10 cellular contexts compared by ENCODE assay signal in genomic region chr12:14950982-14951746, GRCh38. TPM values are rescaled to one million over a fixed set of nuclear protein-coding genes. Genes with fewer than 3 reads are reported as not detected.
DNase-seq lines count a peak whose midpoint lies in the region; ATAC-seq and FAIRE-seq lines count a peak whose summit lies in the region.
"Had no signal": no experiment of that assay in that cellular context is flagged by ENCODE, and none has a peak within 500 bp of the region (broad histone marks: within the 10 kb centered on the region; RNA-seq: fewer than 3 reads in every experiment).

No MANE protein-coding gene starts in this region.

- H3K4me3 Mint-ChIP-seq in activated naive CD8-positive, alpha-beta T cell, result peak overlapping the region; percentile 92
- peak overlapping the region; percentile 78 to 95 for H3K4me3 Mint-ChIP-seq in stimulated activated naive CD8-positive, alpha-beta T cell treated with anti-CD3 and anti-CD28 coated beads, Interleukin-15, amount 100 ng/mL, for 72 hours

- ATAC-seq in stimulated activated naive CD8-positive, alpha-beta T cell treated with anti-CD3 and anti-CD28 coated beads, Interleukin-15, amount 100 ng/mL, for 72 hours, result no peak
- no peak for ATAC-seq in GM21786 (IDR thresholded peaks at IDR 0.05; ENCODE audit: unreplicated experiment)

- no peak for FAIRE-seq in HTR-8/SVneo (lab: Jason Lieb, UNC)

- H3K27ac Mint-ChIP-seq in activated naive CD8-positive, alpha-beta T cell, result peak overlapping the region; percentile 100
- H3K27ac Mint-ChIP-seq in stimulated activated naive CD8-positive, alpha-beta T cell treated with anti-CD3 and anti-CD28 coated beads, Interleukin-15, amount 100 ng/mL, for 72 hours, result peak overlapping the region; percentile 91 to 100

- intact Hi-C loops in posterior cingulate gyrus (cut with DNase I), result loop anchor here (10.0 kb wide), 1 partner anchor 66 kb away; the partner anchor contains the start of gene MGP

- H3K4me3 ChIP-seq in Jurkat, Clone E6-1 (ENCODE audit: low read length), result peak overlapping the region; percentile 15; the same call in 1 of the 2 replicates
- H3K4me3 ChIP-seq: testis had no signal

- H3K4me1 Mint-ChIP-seq in activated naive CD8-positive, alpha-beta T cell (ENCODE audit: low read depth), result peaks cover 95% of the 10 kb centered on the region
- H3K4me1 Mint-ChIP-seq in stimulated activated naive CD8-positive, alpha-beta T cell treated with anti-CD3 and anti-CD28 coated beads, Interleukin-15, amount 100 ng/mL, for 72 hours, result peaks cover 81% of the 10 kb centered on the region

- no peaks in the 10 kb centered on the region for H3K27me3 Mint-ChIP-seq in activated naive CD8-positive, alpha-beta T cell
- no peaks in the 10 kb centered on the region for H3K27me3 Mint-ChIP-seq in stimulated activated naive CD8-positive, alpha-beta T cell treated with anti-CD3 and anti-CD28 coated beads, Interleukin-15, amount 100 ng/mL, for 72 hours

- peaks cover 38% of the 10 kb centered on the region for H3K36me3 Mint-ChIP-seq in activated naive CD8-positive, alpha-beta T cell

- DNase-seq in Jurkat, Clone E6-1 (ENCODE audit: low read depth, low spot score), result no peak
- peak; percentile 52 for DNase-seq in iPS-NIHi7 (ENCODE audit: extremely low spot score)
- peak in 1 of 2 donors; percentile 20 for DNase-seq in stimulated activated naive CD8-positive, alpha-beta T cell treated with anti-CD3 and anti-CD28 coated beads, Interleukin-15, amount 100 ng/mL, for 72 hours
- DNase-seq in activated CD4-positive, CD25-positive, alpha-beta regulatory T cell treated with anti-CD3 and anti-CD28 coated beads, Interleukin-2, amount 50 U/mL, for 72 hours, result no peak
- no peak for DNase-seq in HTR-8/SVneo (ENCODE audit: insufficient read length, low spot score)
- no peak for DNase-seq in posterior cingulate gyrus
- DNase-seq: NCI-H2029 treated with DMSO at 0.1 percent for 48 hours, testis had no signal

- H3K9me3 Mint-ChIP-seq in activated naive CD8-positive, alpha-beta T cell (ENCODE audit: low read depth), result no peaks in the 10 kb centered on the region
- no peaks in the 10 kb centered on the region for H3K9me3 Mint-ChIP-seq in stimulated activated naive CD8-positive, alpha-beta T cell treated with anti-CD3 and anti-CD28 coated beads, Interleukin-15, amount 100 ng/mL, for 72 hours

RNA-seq across cellular contexts. Expression of gene ARHGDIB, which starts 10.2 kb away (rescaled TPM):
- 2,420 TPM for polyA plus RNA-seq in Jurkat, Clone E6-1 (2012; ENCODE audit: insufficient read depth, insufficient read length)

RNA-seq across cellular contexts. Expression of gene ERP27, which starts 12.8 kb away (rescaled TPM):
- polyA plus RNA-seq in Jurkat, Clone E6-1 (2012; ENCODE audit: insufficient read depth, insufficient read length), result 7.9 TPM

RNA-seq across cellular contexts. Expression of gene PDE6H, which starts 21.7 kb away (rescaled TPM):
- not detected for polyA plus RNA-seq in Jurkat, Clone E6-1 (2012; ENCODE audit: insufficient read depth, insufficient read length)
